ENCODE assay signal across 8 cellular contexts in the genomic region with DNA sequence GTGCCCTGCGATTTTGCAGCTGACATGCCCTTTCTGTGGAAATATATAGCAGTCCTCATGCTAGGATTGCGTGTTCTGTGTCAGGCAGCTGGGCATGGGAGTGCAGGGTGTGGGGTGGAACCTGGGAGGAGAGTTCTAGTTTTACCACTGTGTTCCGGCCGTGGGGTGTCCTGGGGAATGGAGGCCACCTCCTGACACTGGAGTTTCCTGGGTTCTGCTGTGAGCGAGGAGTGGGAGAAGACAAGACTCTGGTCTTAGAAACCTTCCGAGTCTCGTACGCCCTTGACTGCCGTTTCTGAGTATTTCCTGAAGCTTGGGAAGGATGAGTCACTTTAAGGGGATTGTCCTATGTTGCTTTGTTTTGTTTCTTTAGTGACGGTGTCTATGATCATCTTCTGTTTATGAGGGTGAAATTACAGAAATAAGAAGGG. TPM values are rescaled to one million over a fixed set of nuclear protein-coding genes. Genes with fewer than 3 reads are reported as not detected.
DNase-seq lines count a peak whose midpoint lies in the region; ATAC-seq and TF ChIP-seq lines count a peak whose summit lies in the region.

No MANE protein-coding gene starts in this region.

- peaks cover 19% of the 10 kb centered on the region for H3K36me3 Mint-ChIP-seq in HFFc6 (ENCODE audit: low read depth)

- H3K4me3 ChIP-seq in fibroblast of villous mesenchyme (ENCODE audit: low read depth, low read length) = peak overlapping the region; percentile 46

- peak overlapping the region; percentile 84 for H3K4me3 Mint-ChIP-seq in HFFc6

- peaks cover 55% of the 10 kb centered on the region for H3K4me1 Mint-ChIP-seq in HFFc6 (ENCODE audit: low read depth)

- no peaks in the 10 kb centered on the region for H3K9me3 Mint-ChIP-seq in HFFc6

- H3K27me3 Mint-ChIP-seq in HFFc6 (ENCODE audit: insufficient read depth) = peaks cover 10% of the 10 kb centered on the region

- TF ChIP-seq CTCF in HFFc6 (IDR thresholded peaks at IDR 0.05) (no peak), fibroblast of villous mesenchyme (IDR thresholded peaks at IDR 0.05; ENCODE audit: insufficient read depth, low read depth, low read length) (no peak)

- no peak for ATAC-seq in HG03571 (IDR thresholded peaks at IDR 0.05; ENCODE audit: unreplicated experiment)

- H3K27ac ChIP-seq in substantia nigra (ENCODE audit: low read depth, low read length, poor library complexity, severe bottlenecking) = no peak overlapping the region

- DNase-seq in HFFc6 (peak; percentile 92), fibroblast of villous mesenchyme (ENCODE audit: low read depth) (peak; percentile 85), renal cortical epithelial cell (ENCODE audit: low read depth) (peak; percentile 81), NCI-H82 treated with DMSO at 0.1 percent for 48 hours (lab: John Stamatoyannopoulos, UW; ENCODE audit: unreplicated experiment) (no peak), substantia nigra (lab: John Stamatoyannopoulos, UW) (no peak), NCI-H2081 (lab: John Stamatoyannopoulos, UW) (no peak)
- peak; percentile 29 for DNase-seq in activated CD4-positive, alpha-beta T cell treated with anti-CD3 and anti-CD28 coated beads, Interleukin-2, amount 50 U/mL, for 1 hour

- peak overlapping the region; percentile 97 for H3K27ac Mint-ChIP-seq in HFFc6

RNA-seq across cellular contexts. Expression of a gene that starts 19.0 kb away (rescaled TPM):
- total RNA-seq in HFFc6 (2021; fragmentation: NEBNext Ultra II Directional; extraction: Animal tissue kit (Norgen Biotek cat#: 25700)) = 100 to 1,000 TPM; 526 to 610 (median 584) TPM
- 268 and 386 TPM in 2 replicates for total RNA-seq in fibroblast of villous mesenchyme
- 41.2 and 52.8 TPM in 2 replicates for total RNA-seq in renal cortical epithelial cell

RNA-seq across cellular contexts. Expression of a gene that starts 41.8 kb away (rescaled TPM):
- under 1 TPM in 5 of 6 experiments, not detected in 1; 0.07 to 0.48 (median 0.31) TPM for total RNA-seq in HFFc6 (2021; fragmentation: NEBNext Ultra II Directional; extraction: Animal tissue kit (Norgen Biotek cat#: 25700))
- total RNA-seq in fibroblast of villous mesenchyme (0.97 and 4.7 TPM in 2 replicates), renal cortical epithelial cell (not detected in 2 replicates)

Comparison
In these comparisons a context has a peak if more than half of its experiments do, and no peak if none do; other contexts are left out.
1. DNase-seq: peak in HFFc6 (single experiment), activated CD4-positive, alpha-beta T cell treated with anti-CD3 and anti-CD28 coated beads, Interleukin-2, amount 50 U/mL, for 1 hour (single experiment), fibroblast of villous mesenchyme (single experiment) and renal cortical epithelial cell (single experiment); none in NCI-H82 treated with DMSO at 0.1 percent for 48 hours (single experiment), substantia nigra (0 of 49) and NCI-H2081 (0 of 2).